ENCODE assay signal across 18 cellular contexts in the genomic region with DNA sequence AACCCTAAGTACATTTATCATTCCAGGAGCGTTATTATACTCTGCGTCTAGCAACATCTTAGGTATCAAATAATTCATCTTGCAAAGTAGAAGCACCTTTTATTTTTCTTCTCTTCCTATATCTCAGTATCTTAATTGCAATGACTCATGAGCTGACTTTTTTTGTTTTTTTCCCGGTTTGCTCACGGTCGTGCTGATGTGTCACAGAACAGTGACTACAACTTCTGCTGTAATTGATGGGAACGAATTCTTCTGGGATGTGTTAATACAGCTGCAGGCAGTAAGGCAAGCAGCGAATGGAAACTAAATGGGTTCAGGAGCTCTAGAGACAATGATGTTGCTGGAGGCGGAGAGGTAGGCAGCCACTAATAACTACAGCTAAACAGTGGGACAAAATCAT.
DNase-seq lines count a peak whose midpoint lies in the region; ATAC-seq, FAIRE-seq and TF ChIP-seq lines count a peak whose summit lies in the region.
"Had no signal": no experiment of that assay in that cellular context is flagged by ENCODE, and none has a peak within 500 bp of the region (broad histone marks: within the 10 kb centered on the region; RNA-seq: fewer than 3 reads in every experiment).

No MANE protein-coding gene starts in this region.

- H3K9me3 ChIP-seq in left lung, result no peaks in the 10 kb centered on the region
- H3K9me3 ChIP-seq: ovary had no signal

- TF ChIP-seq CTCF in retinal pigment epithelial cell (conservative IDR thresholded peaks at IDR 0.05; ENCODE audit: low read depth, low read length) (no peak), left lung (IDR thresholded peaks at IDR 0.05) (no peak)

- ATAC-seq in left lung, result no peak

- intact Hi-C loops in head of caudate nucleus (cut with DNase I) (no loop called here), left lung (cut with DNase I) (no loop called here)

- H3K36me3 ChIP-seq in left lung, result no peaks in the 10 kb centered on the region
- H3K36me3 ChIP-seq: ovary had no signal

- H3K4me1 ChIP-seq in left lung, result no peaks in the 10 kb centered on the region

- H3K4me3 ChIP-seq in retinal pigment epithelial cell (ENCODE audit: low read length) (no peak overlapping the region), left lung (no peak overlapping the region)
- H3K4me3 ChIP-seq: ovary had no signal

- no peak for TF ChIP-seq POLR2A in H54 (IDR thresholded peaks at IDR 0.05; ENCODE audit: low read depth, low read length)

- H3K27ac ChIP-seq in left lung, result no peak overlapping the region
- H3K27ac ChIP-seq: C4-2B, ovary had no signal

- FAIRE-seq in H54 (lab: Jason Lieb, UNC), result peak; percentile 97
- FAIRE-seq: GM19239 had no signal

- no peaks in the 10 kb centered on the region for H3K27me3 ChIP-seq in left lung
- H3K27me3 ChIP-seq: ovary had no signal

- peak; percentile 23 for DNase-seq in H54 (ENCODE audit: insufficient read length, low spot score)
- DNase-seq in amniotic epithelial cell (ENCODE audit: low read depth), result peak; percentile 62
- DNase-seq in head of caudate nucleus, result peak in 24 of 42 donors; percentile 3 to 62 (median 27)
- peak; percentile 36 for DNase-seq in retinal pigment epithelial cell (ENCODE audit: low read depth)
- DNase-seq in GM03348 (ENCODE audit: low spot score), result no peak
- DNase-seq in stimulated activated CD4-positive, alpha-beta T cell treated with anti-CD3 and anti-CD28 coated beads, Interleukin-15, amount 100 ng/mL, for 24 hours, result no peak
- no peak for DNase-seq in activated T-cell treated with anti-CD3 and anti-CD28 coated beads, Interleukin-2, amount 50 U/mL, for 1 hour
- no peak for DNase-seq in left lung
- DNase-seq: activated naive CD4-positive, alpha-beta T cell treated with anti-CD3 and anti-CD28 coated beads, Interleukin-2, amount 10 ng/mL, durations not matched to agents 7 days and 5 days; central memory CD4-positive, alpha-beta T cell; KBM-7; midbrain; NCI-H187; NCI-H526 treated with DMSO at 0.1 percent for 48 hours; ovary; stimulated activated CD4-positive, alpha-beta T cell treated with anti-CD3 and anti-CD28 coated beads, Interleukin-1b, Interleukin-23, amount 100 ng/mL, for 48 hours had no signal

Comparison
In these comparisons a context has a peak if more than half of its experiments do, and no peak if none do; other contexts are left out.
1. DNase-seq: peak in H54 (single experiment), amniotic epithelial cell (single experiment), head of caudate nucleus (24 of 42) and retinal pigment epithelial cell (single experiment); none in GM03348 (single experiment), stimulated activated CD4-positive, alpha-beta T cell treated with anti-CD3 and anti-CD28 coated beads, Interleukin-15, amount 100 ng/mL, for 24 hours (single experiment), activated T-cell treated with anti-CD3 and anti-CD28 coated beads, Interleukin-2, amount 50 U/mL, for 1 hour (single experiment) and left lung (0 of 2).